22 cellular contexts compared by ENCODE assay signal in genomic region chr10:129360046-129360445, GRCh38.
"Had no signal": no experiment of that assay in that cellular context is flagged by ENCODE, and none has a peak within 500 bp of the region (broad histone marks: within the 10 kb centered on the region; RNA-seq: fewer than 3 reads in every experiment).

No MANE protein-coding gene starts in this region.

- H3K4me3 ChIP-seq: colonic mucosa, coronary artery, dorsolateral prefrontal cortex, esophagus muscularis mucosa, esophagus squamous epithelium, gastrocnemius medialis, gastroesophageal sphincter, heart right ventricle had no signal

- H3K27me3 ChIP-seq: colonic mucosa, esophagus muscularis mucosa, esophagus squamous epithelium, foreskin keratinocyte, gastrocnemius medialis, heart right ventricle had no signal

- H3K9me3 Mint-ChIP-seq: dendritic cell treated with granulocyte-macrophage colony-stimulating factor and Interleukin-4, amounts not matched to agents 40 ng/mL and 50 ng/mL, for 4 days; effector memory CD8-positive, alpha-beta T cell had no signal

- H3K4me1 ChIP-seq: colonic mucosa, esophagus muscularis mucosa, esophagus squamous epithelium, foreskin keratinocyte, gastrocnemius medialis, gastroesophageal sphincter, heart right ventricle had no signal

- DNase-seq: cerebellar nuclear complex; colonic mucosa; cortex of kidney; dermis blood vessel endothelial cell; dorsolateral prefrontal cortex; effector CD8-positive, alpha-beta T cell; effector memory CD4-positive, alpha-beta T cell; effector memory CD8-positive, alpha-beta T cell; erythroblast; esophagus squamous epithelium; foreskin fibroblast; foreskin keratinocyte; foreskin melanocyte; gastrocnemius medialis; glutamatergic neuron; heart right ventricle had no signal

- H3K4me3 Mint-ChIP-seq: dendritic cell treated with granulocyte-macrophage colony-stimulating factor and Interleukin-4, amounts not matched to agents 40 ng/mL and 50 ng/mL, for 4 days; effector memory CD8-positive, alpha-beta T cell had no signal

- H3K27ac ChIP-seq: colonic mucosa, coronary artery, dorsolateral prefrontal cortex, epithelial cell of prostate, esophagus muscularis mucosa, esophagus squamous epithelium, foreskin keratinocyte, gastrocnemius medialis, gastroesophageal sphincter, heart right ventricle had no signal

- H3K27ac Mint-ChIP-seq: dendritic cell treated with granulocyte-macrophage colony-stimulating factor and Interleukin-4, amounts not matched to agents 40 ng/mL and 50 ng/mL, for 4 days; effector memory CD8-positive, alpha-beta T cell had no signal

- H3K9me3 ChIP-seq: colonic mucosa had no signal

- H3K36me3 ChIP-seq: colonic mucosa, esophagus muscularis mucosa, esophagus squamous epithelium, gastrocnemius medialis, gastroesophageal sphincter, heart right ventricle had no signal

- ATAC-seq: effector memory CD8-positive, alpha-beta T cell; esophagus mucosa; foreskin keratinocyte; gastrocnemius medialis; gastroesophageal sphincter; heart right ventricle had no signal
